1 cellular context compared by ENCODE assay signal in the genomic region with DNA sequence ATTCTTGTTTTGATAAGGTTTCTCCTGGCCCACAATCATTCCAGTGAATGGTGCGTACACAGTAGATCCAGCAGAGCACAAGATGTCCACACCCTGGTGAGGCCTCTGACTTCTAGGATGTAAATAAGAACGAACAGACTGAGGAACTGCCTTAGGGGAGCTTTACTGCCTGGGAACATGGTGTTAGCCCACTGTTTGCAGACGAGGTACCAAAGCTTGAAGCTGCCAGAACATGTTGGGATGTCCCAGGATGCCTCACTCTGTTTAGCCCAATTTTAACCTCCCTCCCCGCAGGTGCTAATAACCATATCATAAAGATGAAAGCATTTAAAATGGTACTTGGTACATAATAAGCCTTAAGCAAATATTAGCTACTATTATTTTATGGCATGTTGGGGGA.
TF ChIP-seq lines count a peak whose summit lies in the region.

No MANE protein-coding gene starts in this region.

TF ChIP-seq in IMR-90, 13 proteins besides CTCF, POLR2A, EP300 and RAD21:
- TF ChIP-seq CHD1 (IDR thresholded peaks at IDR 0.05; ENCODE audit: low read depth, low read length) (no peak), FOS (IDR thresholded peaks at IDR 0.05; ENCODE audit: low read depth, low read length) (no peak), CEBPB (IDR thresholded peaks at IDR 0.05; ENCODE audit: low read depth, low read length) (no peak), NFE2L2 (IDR thresholded peaks at IDR 0.05; ENCODE audit: low read depth, low read length) (no peak), MAFK (IDR thresholded peaks at IDR 0.05; ENCODE audit: low read depth, low read length) (no peak), RFX5 (IDR thresholded peaks at IDR 0.05; ENCODE audit: low read depth, low read length) (no peak), MAZ (IDR thresholded peaks at IDR 0.05; ENCODE audit: borderline replicate concordance, low read depth, low read length) (no peak), BHLHE40 (IDR thresholded peaks at IDR 0.05; ENCODE audit: low read depth, low read length) (no peak), SMC3 (IDR thresholded peaks at IDR 0.05; ENCODE audit: low read depth, low read length) (no peak), MXI1 (IDR thresholded peaks at IDR 0.05; ENCODE audit: borderline replicate concordance, low read depth, low read length) (no peak), RCOR1 (IDR thresholded peaks at IDR 0.05; ENCODE audit: insufficient replicate concordance, low read length) (no peak)
- TF ChIP-seq, protein P1, sequence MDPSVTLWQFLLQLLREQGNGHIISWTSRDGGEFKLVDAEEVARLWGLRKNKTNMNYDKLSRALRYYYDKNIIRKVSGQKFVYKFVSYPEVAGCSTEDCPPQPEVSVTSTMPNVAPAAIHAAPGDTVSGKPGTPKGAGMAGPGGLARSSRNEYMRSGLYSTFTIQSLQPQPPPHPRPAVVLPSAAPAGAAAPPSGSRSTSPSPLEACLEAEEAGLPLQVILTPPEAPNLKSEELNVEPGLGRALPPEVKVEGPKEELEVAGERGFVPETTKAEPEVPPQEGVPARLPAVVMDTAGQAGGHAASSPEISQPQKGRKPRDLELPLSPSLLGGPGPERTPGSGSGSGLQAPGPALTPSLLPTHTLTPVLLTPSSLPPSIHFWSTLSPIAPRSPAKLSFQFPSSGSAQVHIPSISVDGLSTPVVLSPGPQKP (IDR thresholded peaks at IDR 0.05; ENCODE audit: borderline replicate concordance, low read depth, low read length), result no peak
- TF ChIP-seq, protein P2, sequence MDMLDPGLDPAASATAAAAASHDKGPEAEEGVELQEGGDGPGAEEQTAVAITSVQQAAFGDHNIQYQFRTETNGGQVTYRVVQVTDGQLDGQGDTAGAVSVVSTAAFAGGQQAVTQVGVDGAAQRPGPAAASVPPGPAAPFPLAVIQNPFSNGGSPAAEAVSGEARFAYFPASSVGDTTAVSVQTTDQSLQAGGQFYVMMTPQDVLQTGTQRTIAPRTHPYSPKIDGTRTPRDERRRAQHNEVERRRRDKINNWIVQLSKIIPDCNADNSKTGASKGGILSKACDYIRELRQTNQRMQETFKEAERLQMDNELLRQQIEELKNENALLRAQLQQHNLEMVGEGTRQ (IDR thresholded peaks at IDR 0.05; ENCODE audit: low read depth, low read length), result no peak
TF ChIP-seq in IMR-90: peak in this region for 0.
